9 cellular contexts compared by ENCODE assay signal in the genomic region with DNA sequence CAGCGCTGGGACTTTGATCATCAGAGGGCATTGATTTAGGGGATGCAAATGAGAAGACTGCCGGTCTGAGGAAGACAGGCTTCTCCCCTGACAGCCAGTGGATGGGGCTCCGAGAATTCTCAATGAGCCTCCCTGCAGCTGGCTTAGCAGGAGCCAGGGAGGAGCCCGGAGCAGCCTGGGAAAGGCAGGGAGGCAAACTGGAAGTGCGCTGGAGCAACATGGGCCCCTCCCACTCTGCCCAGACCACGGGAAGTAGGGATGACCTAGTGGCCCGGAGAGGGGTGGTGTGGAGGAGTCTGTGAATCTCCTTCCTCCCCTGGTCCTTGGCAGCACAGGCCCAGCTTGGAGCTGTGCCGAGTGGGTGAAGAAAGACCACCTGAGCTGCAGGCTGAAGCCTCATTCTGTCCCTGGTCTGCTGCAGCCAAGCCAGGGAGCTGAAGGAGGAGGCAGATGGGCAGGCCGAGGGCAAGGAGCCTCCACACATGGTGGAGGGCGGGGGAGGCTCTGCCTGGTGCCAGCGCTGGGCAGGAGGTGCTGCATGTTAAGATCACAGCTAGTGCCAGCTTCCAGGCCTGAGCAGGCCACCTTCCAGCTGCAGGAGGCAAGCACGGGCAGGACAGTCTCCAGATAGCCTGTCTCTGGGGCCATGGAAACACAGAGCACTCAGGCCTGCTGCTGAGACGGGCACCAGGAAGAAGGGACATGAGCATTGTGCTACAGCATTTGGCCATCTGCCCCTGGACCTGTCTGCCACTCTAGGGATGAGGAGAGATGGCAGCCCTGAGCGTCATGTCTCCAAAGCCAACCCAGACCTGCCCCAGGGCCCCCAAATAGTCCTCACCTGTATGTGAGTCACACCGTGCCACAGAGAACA. TPM values are rescaled to one million over a fixed set of nuclear protein-coding genes. Genes with fewer than 3 reads are reported as not detected.
DNase-seq lines count a peak whose midpoint lies in the region; ATAC-seq, FAIRE-seq and TF ChIP-seq lines count a peak whose summit lies in the region.
"Had no signal": no experiment of that assay in that cellular context is flagged by ENCODE, and none has a peak within 500 bp of the region (broad histone marks: within the 10 kb centered on the region; RNA-seq: fewer than 3 reads in every experiment).

No MANE protein-coding gene starts in this region.

- TF ChIP-seq POLR2A in HepG2 (IDR thresholded peaks at IDR 0.05; ENCODE audit: insufficient read depth in 1 of 2, low read depth in 2 of 2, low read length in 2 of 2), result 0 out of 4 replicates have a peak, but pooled peaks of 1 of the 2 experiments have one; percentile 20

- CTCF ChIA-PET in HepG2 (lab: Yijun Ruan, JAX; ENCODE audit: low intra/inter-chr PET ratio, low total read pairs), result no interaction called here

- H3K36me3 ChIP-seq in HepG2 (replicated peaks in 1 of 2; ENCODE audit: control insufficient read depth in 1 of 2, insufficient read depth in 2 of 2, low read length in 2 of 2), result no peaks in the 10 kb centered on the region

- H3K4me1 Mint-ChIP-seq in natural killer cell treated with Interleukin-12 subunit alpha and Interleukin-12 subunit beta and Interleukin-15 and Interleukin-18, amount 100 ng/mL, for 72 hours (ENCODE audit: low read depth in 2 of 2), result peaks cover 4 to 11% of the 10 kb centered on the region in 2 donors
- H3K4me1 Mint-ChIP-seq: CD4-positive, CD25-positive, alpha-beta regulatory T cell had no signal

- H3K27ac ChIP-seq in HepG2 (ENCODE audit: extremely low read length, insufficient read depth, low read length), result no peak overlapping the region

- H3K4me1 ChIP-seq in HepG2 (ENCODE audit: insufficient read depth, low read length), result peaks cover 30% of the 10 kb centered on the region

- no peaks in the 10 kb centered on the region for H3K9me3 Mint-ChIP-seq in natural killer cell treated with Interleukin-12 subunit alpha and Interleukin-12 subunit beta and Interleukin-15 and Interleukin-18, amount 100 ng/mL, for 72 hours
- H3K9me3 Mint-ChIP-seq: CD4-positive, CD25-positive, alpha-beta regulatory T cell had no signal

- TF ChIP-seq EP300 in HepG2 (IDR thresholded peaks at IDR 0.05; ENCODE audit: low read depth in 2 of 2, low read length in 2 of 2), result peak in 1 of 2 experiments; percentile 90; a peak in 1 of 4 replicates
- 0 out of 2 replicates have a peak, but pooled peaks have one; percentile 19 for TF ChIP-seq EP300 in HepG2 (CRISPR knock-in tag; IDR thresholded peaks at IDR 0.05; ENCODE audit: borderline replicate concordance)

- H3K36me3 Mint-ChIP-seq in natural killer cell treated with Interleukin-12 subunit alpha and Interleukin-12 subunit beta and Interleukin-15 and Interleukin-18, amount 100 ng/mL, for 72 hours, result no peaks in the 10 kb centered on the region
- H3K36me3 Mint-ChIP-seq: CD4-positive, CD25-positive, alpha-beta regulatory T cell had no signal

- H3K27me3 Mint-ChIP-seq in natural killer cell treated with Interleukin-12 subunit alpha and Interleukin-12 subunit beta and Interleukin-15 and Interleukin-18, amount 100 ng/mL, for 72 hours, result no peaks in the 10 kb centered on the region

- no peak for TF ChIP-seq RAD21 in HepG2 (CRISPR knock-in tag; IDR thresholded peaks at IDR 0.05)

- H3K79me2 ChIP-seq in HepG2 (ENCODE audit: insufficient read depth, low read length), result no peaks in the 10 kb centered on the region

- peak; percentile 64 for FAIRE-seq in HepG2 (lab: Jason Lieb, UNC)

- no peak overlapping the region for H3K4me3 Mint-ChIP-seq in natural killer cell treated with Interleukin-12 subunit alpha and Interleukin-12 subunit beta and Interleukin-15 and Interleukin-18, amount 100 ng/mL, for 72 hours
- H3K4me3 Mint-ChIP-seq: CD4-positive, CD25-positive, alpha-beta regulatory T cell had no signal

- in situ Hi-C loops in HepG2 (cut with HindIII; ENCODE audit: extremely low pct_ligation_motif_present, low pct_unique_long_range_greater_than_20kb), result no loop called here

- DNase-seq in Right ventricle myocardium inferior (ENCODE audit: missing footprints), result no peak
- no peak for DNase-seq in cardiac septum (ENCODE audit: low spot score)
- DNase-seq in cerebellar cortex (ENCODE audit: low spot score), result peak; percentile 91
- peak; percentile 42 for DNase-seq in HepG2 (ENCODE audit: low spot score)
- no peak for DNase-seq in natural killer cell treated with Interleukin-12 subunit alpha and Interleukin-12 subunit beta and Interleukin-15 and Interleukin-18, amount 100 ng/mL, for 72 hours (ENCODE audit: low spot score)
- no peak for DNase-seq in GDM1 (lab: John Stamatoyannopoulos, UW)
- DNase-seq: CD4-positive, CD25-positive, alpha-beta regulatory T cell had no signal

- intact Hi-C loops in Right ventricle myocardium inferior (cut with DNase I), result no loop called here
- intact Hi-C loops in cardiac septum (cut with DNase I), result no loop called here
- intact Hi-C loops in HepG2 (cut with micrococcal nuclease; ENCODE audit: unreplicated experiment), result no loop called here

- H4K20me1 ChIP-seq in HepG2 (ENCODE audit: insufficient read depth, low read length), result no peaks in the 10 kb centered on the region

- 8% methylated on average over 7 of the region's 15 CpGs for whole genome bisulfite sequencing in HepG2 (ENCODE audit: low lambda C conversion rate)

- H3K9ac ChIP-seq in HepG2 (ENCODE audit: insufficient read depth, low read depth, low read length), result peak overlapping the region; percentile 38

- no peaks in the 10 kb centered on the region for H3K9me3 ChIP-seq in HepG2 (ENCODE audit: low read length)

- peak overlapping the region; percentile 51 to 73 (median 58) for H3K4me3 ChIP-seq in HepG2 (replicated peaks in 1 of 3; ENCODE audit: insufficient read depth in 1 of 3, low read depth in 2 of 3, low read length in 3 of 3)

- peak; percentile 67 for ATAC-seq in Right ventricle myocardium inferior
- ATAC-seq in HepG2, result peak; percentile 92
- no peak for ATAC-seq in HG03378 (IDR thresholded peaks at IDR 0.05; ENCODE audit: unreplicated experiment)
- no peak for ATAC-seq in natural killer cell treated with Interleukin-12 subunit alpha and Interleukin-12 subunit beta and Interleukin-15 and Interleukin-18, amount 100 ng/mL, for 72 hours
- no peak for ATAC-seq in HG03039 (IDR thresholded peaks at IDR 0.05; ENCODE audit: unreplicated experiment)

- H3K27ac Mint-ChIP-seq in natural killer cell treated with Interleukin-12 subunit alpha and Interleukin-12 subunit beta and Interleukin-15 and Interleukin-18, amount 100 ng/mL, for 72 hours, result no peak overlapping the region
- H3K27ac Mint-ChIP-seq: CD4-positive, CD25-positive, alpha-beta regulatory T cell had no signal

- no peaks in the 10 kb centered on the region for H3K27me3 ChIP-seq in HepG2 (ENCODE audit: control insufficient read depth in 1 of 2, insufficient read depth in 2 of 2, low read length in 2 of 2)

- H3K4me2 ChIP-seq in HepG2 (ENCODE audit: low read depth, low read length), result peak overlapping the region; percentile 98

- TF ChIP-seq CTCF in HepG2 (CRISPR knock-in tag; IDR thresholded peaks at IDR 0.05), result peak; percentile 48

- H2AFZ ChIP-seq in HepG2 (ENCODE audit: low read length), result peak overlapping the region; percentile 62

- POLR2A ChIA-PET in HepG2 (lab: Yijun Ruan, JAX), result interaction anchor here (0.6 kb wide), 1 partner anchor 9 kb away, joined by 3 read pairs; no protein-coding TSS in a partner anchor

- BruUV-seq in HepG2 (replicated peaks; lab: Mats Ljungman, UMichigan), result no TSS peak

TF ChIP-seq in HepG2, 621 proteins besides CTCF, POLR2A, EP300 and RAD21 (continues in another document):
- peak; percentile 37; the same call in 1 of the 2 replicates for TF ChIP-seq SP5 (CRISPR knock-in tag; IDR thresholded peaks at IDR 0.05; ENCODE audit: borderline replicate concordance, low read depth)
- TF ChIP-seq HNRNPL (IDR thresholded peaks at IDR 0.05; ENCODE audit: low read depth, low read length), result peak; percentile 75; the same call in 1 of the 2 replicates
- no peak for TF ChIP-seq SOX6 (IDR thresholded peaks at IDR 0.05)
- TF ChIP-seq SOX6 (CRISPR knock-in tag; IDR thresholded peaks at IDR 0.05), result 0 out of 2 replicates have a peak, but pooled peaks have one; percentile 21
- peak; percentile 48 for TF ChIP-seq PHF8 (CRISPR knock-in tag; IDR thresholded peaks at IDR 0.05)

RNA-seq across cellular contexts. Expression of a gene that starts 12.2 kb away (rescaled TPM):
- total RNA-seq in Right ventricle myocardium inferior (52.3 TPM), cardiac septum (59.1 TPM), HepG2 (2016; rRNA removed; fragmentation: Illumina TruSeq; extraction: Trizol) (11.9 and 19.7 TPM in 2 replicates)
- 2.9 and 4.1 TPM in 2 replicates for total RNA-seq in HepG2 (2016; cell fraction: cytosol; rRNA removed; fragmentation: Illumina TruSeq; extraction: Trizol; ENCODE audit: low read depth)
- total RNA-seq in HepG2 (2016; cell fraction: insoluble cytoplasmic fraction; rRNA removed; fragmentation: Illumina TruSeq; extraction: Trizol), result 9.1 and 22.6 TPM in 2 replicates
- 6.8 and 8.1 TPM in 2 replicates for total RNA-seq in HepG2 (2016; cell fraction: membrane; rRNA removed; fragmentation: Illumina TruSeq; extraction: Trizol)
- total RNA-seq in HepG2 (2016; cell fraction: nucleus; rRNA removed; fragmentation: Illumina TruSeq; extraction: Trizol), result 30.2 and 36.0 TPM in 2 replicates
- 29.8 and 35.3 TPM in 2 replicates for polyA plus RNA-seq in HepG2 (2011; rRNA removed)
- polyA plus RNA-seq in HepG2 (2011; cell fraction: cytosol; rRNA removed), result 32.1 and 32.2 TPM in 2 replicates
- 58.5 and 61.2 TPM in 2 replicates for polyA plus RNA-seq in HepG2 (2011; cell fraction: nucleus; rRNA removed)
- polyA plus RNA-seq in HepG2 (2012), result 58.8 and 80.4 TPM in 2 replicates
- polyA plus RNA-seq in HepG2 (2016; cell fraction: cytosol; fragmentation: Illumina TruSeq; extraction: Trizol; ENCODE audit: low read depth), result 3.4 and 3.6 TPM in 2 replicates
- polyA plus RNA-seq in HepG2 (2016; cell fraction: insoluble cytoplasmic fraction; fragmentation: Illumina TruSeq; extraction: Trizol; ENCODE audit: low read depth), result 15.5 and 22.9 TPM in 2 replicates
- polyA plus RNA-seq in HepG2 (2016; cell fraction: membrane; fragmentation: Illumina TruSeq; extraction: Trizol; ENCODE audit: low read depth), result 8.3 and 9.9 TPM in 2 replicates
- 82.7 and 87.2 TPM in 2 replicates for polyA plus RNA-seq in HepG2 (2016; cell fraction: nucleus; fragmentation: Illumina TruSeq; extraction: Trizol; ENCODE audit: insufficient read depth, low read depth)
- polyA minus RNA-seq in HepG2 (2011; rRNA and poly(A)+ RNA removed; ENCODE audit: low replicate concordance), result 22.8 and 40.9 TPM in 2 replicates
- 40.7 and 51.6 TPM in 2 replicates for polyA minus RNA-seq in HepG2 (2011; cell fraction: cytosol; rRNA and poly(A)+ RNA removed)
- polyA minus RNA-seq in HepG2 (2011; cell fraction: nucleus; rRNA and poly(A)+ RNA removed), result 24.4 and 24.8 TPM in 2 replicates
- 10 to 100 TPM; 57.3 to 66.4 TPM for total RNA-seq in natural killer cell treated with Interleukin-12 subunit alpha and Interleukin-12 subunit beta and Interleukin-15 and Interleukin-18, amount 100 ng/mL, for 72 hours

Comparison
In these comparisons a context has a peak if more than half of its experiments do, and no peak if none do; other contexts are left out.
1. ATAC-seq: peak in Right ventricle myocardium inferior (single experiment) and HepG2 (single experiment); none in HG03378 (single experiment), natural killer cell treated with Interleukin-12 subunit alpha and Interleukin-12 subunit beta and Interleukin-15 and Interleukin-18, amount 100 ng/mL, for 72 hours (0 of 2) and HG03039 (single experiment).
2. DNase-seq: peak in cerebellar cortex (single experiment) and HepG2 (single experiment); none in Right ventricle myocardium inferior (single experiment), cardiac septum (single experiment), natural killer cell treated with Interleukin-12 subunit alpha and Interleukin-12 subunit beta and Interleukin-15 and Interleukin-18, amount 100 ng/mL, for 72 hours (single experiment) and GDM1 (single experiment).